Comparison of ENCODE assay signal across 8 cellular contexts in the genomic region with DNA sequence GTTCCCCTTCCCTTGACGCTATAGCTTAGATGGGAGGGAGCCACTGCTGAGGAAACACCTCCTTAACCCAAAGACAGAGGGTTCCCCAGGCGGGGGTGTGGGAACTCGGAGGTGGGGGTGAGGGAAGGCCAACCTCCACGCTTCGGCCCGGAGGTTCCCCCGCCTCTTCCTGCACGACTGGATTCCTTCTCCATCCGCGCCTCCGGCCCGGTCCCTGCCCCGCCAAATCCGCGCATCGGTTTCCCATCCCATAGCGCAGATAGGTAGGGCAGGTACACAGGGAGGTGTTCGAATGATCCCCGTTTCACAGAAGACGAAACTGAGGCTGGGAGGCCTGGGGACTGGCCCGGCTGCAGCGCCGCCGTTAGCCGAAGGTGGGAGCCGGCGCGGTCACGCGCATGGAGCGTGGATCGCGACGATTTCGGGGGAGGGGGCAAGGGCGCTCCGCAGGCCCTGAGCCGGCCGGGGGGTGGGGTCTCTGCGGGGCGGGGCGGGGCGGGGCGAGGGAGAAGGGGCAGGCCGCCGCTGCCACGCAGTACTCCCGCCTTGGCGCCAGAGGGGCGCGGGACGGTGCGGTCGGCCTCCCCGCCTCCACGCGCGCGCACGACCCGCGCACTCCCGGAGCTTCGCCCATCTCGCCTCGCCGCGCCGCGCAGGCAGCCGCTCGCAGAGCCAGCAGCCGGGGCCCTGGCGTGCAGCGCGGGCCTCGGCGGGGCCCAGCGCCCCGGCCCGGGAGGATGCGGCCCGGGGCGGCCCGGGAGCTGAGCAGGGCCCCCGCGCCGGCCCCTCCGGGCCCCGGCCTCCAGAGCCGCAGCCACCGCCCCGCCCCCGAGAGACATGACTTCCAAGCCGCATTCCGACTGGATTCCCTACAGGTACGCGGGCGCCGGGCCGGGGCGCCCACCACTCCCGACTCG. TPM values are rescaled to one million over a fixed set of nuclear protein-coding genes. Genes with fewer than 3 reads are reported as not detected.
DNase-seq lines count a peak whose midpoint lies in the region; ATAC-seq and TF ChIP-seq lines count a peak whose summit lies in the region.

A gene with protein sequence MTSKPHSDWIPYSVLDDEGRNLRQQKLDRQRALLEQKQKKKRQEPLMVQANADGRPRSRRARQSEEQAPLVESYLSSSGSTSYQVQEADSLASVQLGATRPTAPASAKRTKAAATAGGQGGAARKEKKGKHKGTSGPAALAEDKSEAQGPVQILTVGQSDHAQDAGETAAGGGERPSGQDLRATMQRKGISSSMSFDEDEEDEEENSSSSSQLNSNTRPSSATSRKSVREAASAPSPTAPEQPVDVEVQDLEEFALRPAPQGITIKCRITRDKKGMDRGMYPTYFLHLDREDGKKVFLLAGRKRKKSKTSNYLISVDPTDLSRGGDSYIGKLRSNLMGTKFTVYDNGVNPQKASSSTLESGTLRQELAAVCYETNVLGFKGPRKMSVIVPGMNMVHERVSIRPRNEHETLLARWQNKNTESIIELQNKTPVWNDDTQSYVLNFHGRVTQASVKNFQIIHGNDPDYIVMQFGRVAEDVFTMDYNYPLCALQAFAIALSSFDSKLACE (plus strand): TSS at position 538 of the 917 bp plus-strand sequence. CDS start 300 bp downstream, at position 838.

- ATAC-seq in HG03045 (IDR thresholded peaks at IDR 0.05; ENCODE audit: unreplicated experiment) = no peak

- no peaks in the 10 kb centered on the region for H3K27me3 ChIP-seq in brain microvascular endothelial cell (replicated peaks)
- peaks cover 0 to 66% (median 14%) of the 10 kb centered on the region in 7 donors for H3K27me3 ChIP-seq in spleen (replicated peaks in 1 of 7)

- TF ChIP-seq POLR2A in spleen (IDR thresholded peaks at IDR 0.05) = no peak

- H3K4me1 ChIP-seq in spleen = peaks cover 4 to 17% (median 12%) of the 10 kb centered on the region in 6 donors

- WGBS in spleen, 5 donors = 1 to 8% (median 3%) methylated on average over 12 to 104 of the region's 104 CpGs

- peak within 1 kb of the TSS; percentile 69 for H3K27ac ChIP-seq in C4-2B
- H3K27ac ChIP-seq in brain microvascular endothelial cell = no peak within 1 kb of the TSS
- no peak within 1 kb of the TSS for H3K27ac ChIP-seq in spleen

- in situ Hi-C loops in brain microvascular endothelial cell (cut with HindIII; ENCODE audit: low pct_ligation_motif_present, low sequenced_read_pairs) = no loop called here

- peak within 1 kb of the TSS; percentile 56 for H3K4me3 ChIP-seq in Jurkat, Clone E6-1 (ENCODE audit: low read length)
- H3K4me3 ChIP-seq in brain microvascular endothelial cell (ENCODE audit: low read depth, low read length) (peak within 1 kb of the TSS; percentile 60), spleen (peak within 1 kb of the TSS; percentile 25 to 73 (median 44))

- H3K9me3 ChIP-seq in spleen = no peaks in the 10 kb centered on the region

- no peaks in the 10 kb centered on the region for H3K36me3 ChIP-seq in brain microvascular endothelial cell (replicated peaks)
- H3K36me3 ChIP-seq in spleen = no peaks in the 10 kb centered on the region

- no peak for DNase-seq in Jurkat, Clone E6-1 (ENCODE audit: low read depth, low spot score)
- no peak for DNase-seq in brain microvascular endothelial cell
- DNase-seq in iPS-NIHi7 (ENCODE audit: extremely low spot score) = peak; percentile 70
- DNase-seq in spleen = peak; percentile 61
- DNase-seq in NCI-H1694 treated with DMSO at 0.1 percent for 48 hours (lab: John Stamatoyannopoulos, UW) = no peak
- DNase-seq in NK-92 (lab: John Stamatoyannopoulos, UW; ENCODE audit: unreplicated experiment) = no peak

- intact Hi-C loops in spleen (cut with DNase I; ENCODE audit: low total_unique reads) = no loop called here

- TF ChIP-seq CTCF in C4-2B (conservative IDR thresholded peaks at IDR 0.05) (no peak; the same call in 1 of the 2 replicates), brain microvascular endothelial cell (IDR thresholded peaks at IDR 0.05; ENCODE audit: low read depth, low read length, missing control alignments) (peak; percentile 3), spleen (IDR thresholded peaks at IDR 0.05 in 8 of 11, conservative IDR thresholded peaks at IDR 0.05 in 3 of 11) (no peak)

RNA-seq across cellular contexts. Expression of the gene that starts here (rescaled TPM):
- polyA plus RNA-seq in Jurkat, Clone E6-1 (2012; ENCODE audit: insufficient read depth, insufficient read length) = 24.2 TPM
- total RNA-seq in spleen = 1 to 10 TPM; 1.4 to 3.2 (median 2.1) TPM
- under 1 TPM; 0.17 to 0.42 (median 0.21) TPM for polyA plus RNA-seq in spleen

Comparison
In these comparisons a context has a peak if more than half of its experiments do, and no peak if none do; other contexts are left out.
1. DNase-seq: peak in iPS-NIHi7 (single experiment) and spleen (single experiment); none in Jurkat, Clone E6-1 (single experiment), brain microvascular endothelial cell (single experiment), NCI-H1694 treated with DMSO at 0.1 percent for 48 hours (single experiment) and NK-92 (single experiment).
2. Peak in every context shown above with its lines, with median percentiles within 50 percentile points of each other: H3K4me3 ChIP-seq.